In genomic region chr18:23238651-23239349, GRCh38 we compare ENCODE assay signal across 9 cellular contexts.
DNase-seq lines count a peak whose midpoint lies in the region; ATAC-seq lines count a peak whose summit lies in the region.
"Had no signal": no experiment of that assay in that cellular context is flagged by ENCODE, and none has a peak within 500 bp of the region (broad histone marks: within the 10 kb centered on the region; RNA-seq: fewer than 3 reads in every experiment).

No MANE protein-coding gene starts in this region.

- no peak for ATAC-seq in effector memory CD8-positive, alpha-beta T cell (replicated peaks)
- ATAC-seq in naive thymus-derived CD4-positive, alpha-beta T cell: no peak

- H3K27me3 Mint-ChIP-seq in effector memory CD8-positive, alpha-beta T cell: no peaks in the 10 kb centered on the region
- no peaks in the 10 kb centered on the region for H3K27me3 Mint-ChIP-seq in naive thymus-derived CD4-positive, alpha-beta T cell

- peak overlapping the region; percentile 71 to 72 for H3K4me3 Mint-ChIP-seq in effector memory CD8-positive, alpha-beta T cell
- H3K4me3 Mint-ChIP-seq in naive thymus-derived CD4-positive, alpha-beta T cell: peak overlapping the region in 8 of 10 donors; percentile 45 to 86 (median 80)

- H3K36me3 ChIP-seq in naive thymus-derived CD4-positive, alpha-beta T cell (ENCODE audit: control insufficient read depth in 2 of 3, insufficient read depth in 3 of 3, low read length in 3 of 3): no peaks in the 10 kb centered on the region
- no peaks in the 10 kb centered on the region for H3K36me3 ChIP-seq in effector memory CD4-positive, alpha-beta T cell (ENCODE audit: control insufficient read depth, insufficient read depth, low read length)

- CTCF ChIA-PET in naive thymus-derived CD4-positive, alpha-beta T cell (lab: Charles Lee): no interaction called here

- no peak overlapping the region for H3K27ac ChIP-seq in naive thymus-derived CD4-positive, alpha-beta T cell (ENCODE audit: low read depth, low read length)
- no peak overlapping the region for H3K27ac ChIP-seq in effector memory CD4-positive, alpha-beta T cell (ENCODE audit: insufficient read depth, low read length, poor library complexity, severe bottlenecking)

- DNase-seq in AG20443 (ENCODE audit: low spot score) (peak; percentile 41), NCI-H226 (peak; percentile 49), COLO668 (lab: John Stamatoyannopoulos, UW; ENCODE audit: unreplicated experiment) (no peak), activated gamma-delta T cell (lab: John Stamatoyannopoulos, UW) (no peak), SIG-M5 (lab: John Stamatoyannopoulos, UW) (no peak)
- no peak for DNase-seq in effector memory CD8-positive, alpha-beta T cell
- no peak for DNase-seq in naive thymus-derived CD4-positive, alpha-beta T cell
- no peak for DNase-seq in effector memory CD4-positive, alpha-beta T cell
- DNase-seq: NCI-H2107 had no signal

- no peaks in the 10 kb centered on the region for H3K27me3 ChIP-seq in naive thymus-derived CD4-positive, alpha-beta T cell (ENCODE audit: control insufficient read depth in 2 of 2, insufficient read depth in 2 of 2, low read length in 2 of 2)
- no peaks in the 10 kb centered on the region for H3K27me3 ChIP-seq in effector memory CD4-positive, alpha-beta T cell (replicated peaks; ENCODE audit: control insufficient read depth, insufficient read depth, low read length, poor library complexity, severe bottlenecking)

- intact Hi-C loops in naive thymus-derived CD4-positive, alpha-beta T cell (cut with micrococcal nuclease): loop anchor here in 1 of 2 donors (10.0 kb wide), 2 partner anchors 214 to 346 kb away; partner anchors contain the start of gene NPC1

- H3K4me1 ChIP-seq in naive thymus-derived CD4-positive, alpha-beta T cell (ENCODE audit: control insufficient read depth in 2 of 2, insufficient read depth in 2 of 2, low read length in 2 of 2): peaks cover 4 to 11% of the 10 kb centered on the region in 2 donors
- no peaks in the 10 kb centered on the region for H3K4me1 ChIP-seq in effector memory CD4-positive, alpha-beta T cell (ENCODE audit: control insufficient read depth, insufficient read depth, low read length, poor library complexity, severe bottlenecking)

- no peaks in the 10 kb centered on the region for H3K9me3 ChIP-seq in naive thymus-derived CD4-positive, alpha-beta T cell (ENCODE audit: control insufficient read depth in 2 of 3, low read length in 3 of 3)
- H3K9me3 ChIP-seq in effector memory CD4-positive, alpha-beta T cell (ENCODE audit: control insufficient read depth, low read length): no peaks in the 10 kb centered on the region

- peaks cover 2% of the 10 kb centered on the region for H3K36me3 Mint-ChIP-seq in effector memory CD8-positive, alpha-beta T cell (ENCODE audit: insufficient read depth)
- H3K36me3 Mint-ChIP-seq in naive thymus-derived CD4-positive, alpha-beta T cell: peaks cover 0 to 5% (median 0%) of the 10 kb centered on the region in 5 donors

- H3K9me3 Mint-ChIP-seq in effector memory CD8-positive, alpha-beta T cell: no peaks in the 10 kb centered on the region
- peaks cover 0 to 3% (median 0%) of the 10 kb centered on the region in 11 donors for H3K9me3 Mint-ChIP-seq in naive thymus-derived CD4-positive, alpha-beta T cell

- peak overlapping the region; percentile 71 to 84 for H3K27ac Mint-ChIP-seq in effector memory CD8-positive, alpha-beta T cell
- peak overlapping the region in 6 of 9 donors; percentile 65 to 89 (median 77) for H3K27ac Mint-ChIP-seq in naive thymus-derived CD4-positive, alpha-beta T cell

- POLR2A ChIA-PET in naive thymus-derived CD4-positive, alpha-beta T cell (lab: Charles Lee): no interaction called here

- peaks cover 7 to 13% of the 10 kb centered on the region in 2 donors for H3K4me1 Mint-ChIP-seq in effector memory CD8-positive, alpha-beta T cell (ENCODE audit: low read depth in 2 of 2)
- peaks cover 4 to 64% (median 17%) of the 10 kb centered on the region in 7 donors for H3K4me1 Mint-ChIP-seq in naive thymus-derived CD4-positive, alpha-beta T cell

- peak overlapping the region; percentile 30 for H3K4me3 ChIP-seq in naive thymus-derived CD4-positive, alpha-beta T cell (ENCODE audit: low read length)
- H3K4me3 ChIP-seq in effector memory CD4-positive, alpha-beta T cell (ENCODE audit: insufficient read depth, low read depth, low read length, poor library complexity, severe bottlenecking): no peak overlapping the region

Comparison
In these comparisons a context has a peak if more than half of its experiments do, and no peak if none do; other contexts are left out.
1. DNase-seq: peak in AG20443 (single experiment) and NCI-H226 (single experiment); none in effector memory CD8-positive, alpha-beta T cell (0 of 3), naive thymus-derived CD4-positive, alpha-beta T cell (0 of 9), COLO668 (single experiment), activated gamma-delta T cell (single experiment), effector memory CD4-positive, alpha-beta T cell (0 of 3) and SIG-M5 (single experiment).